12 cellular contexts compared by ENCODE assay signal in genomic region chr5:109805882-109806281, GRCh38.
DNase-seq lines count a peak whose midpoint lies in the region; ATAC-seq, FAIRE-seq and TF ChIP-seq lines count a peak whose summit lies in the region.
"Had no signal": no experiment of that assay in that cellular context is flagged by ENCODE, and none has a peak within 500 bp of the region (broad histone marks: within the 10 kb centered on the region; RNA-seq: fewer than 3 reads in every experiment).

No MANE protein-coding gene starts in this region.

- no peak overlapping the region for H2AFZ ChIP-seq in GM23248

- in situ Hi-C loops in Caki2 (cut with HindIII; ENCODE audit: low pct_unique_long_range_greater_than_20kb, low sequenced_read_pairs) (no loop called here), GM23248 (cut with MboI) (no loop called here)

- intact Hi-C loops in kidney (cut with DNase I) (no loop called here), colonic mucosa (cut with DNase I) (no loop called here)

- no peaks in the 10 kb centered on the region for H3K79me2 ChIP-seq in GM23248 (ENCODE audit: insufficient read depth)

- H3K9me2 ChIP-seq in GM23248 (ENCODE audit: insufficient read depth): no peaks in the 10 kb centered on the region

- no peak for FAIRE-seq in kidney (lab: Jason Lieb, UNC)

- no peaks in the 10 kb centered on the region for H3K36me3 ChIP-seq in kidney (ENCODE audit: control insufficient read depth in 1 of 2, insufficient read depth in 2 of 2, low read length in 2 of 2)
- H3K36me3 ChIP-seq in colonic mucosa: no peaks in the 10 kb centered on the region
- H3K36me3 ChIP-seq in GM23248 (ENCODE audit: low read depth): 0 out of 2 replicates have a peak, but pooled peaks cover 4% of the 10 kb centered on the region

- H3F3A ChIP-seq in GM23248 (ENCODE audit: insufficient read depth): no peaks in the 10 kb centered on the region

- ATAC-seq in GM21447 (IDR thresholded peaks at IDR 0.05; ENCODE audit: unreplicated experiment): peak; percentile 29
- ATAC-seq in HG03565 (IDR thresholded peaks at IDR 0.05; ENCODE audit: unreplicated experiment): peak; percentile 40
- no peak for ATAC-seq in esophagus mucosa
- no peak for ATAC-seq in GM18519 (IDR thresholded peaks at IDR 0.05; ENCODE audit: low FRiP score, unreplicated experiment)

- H3K4me1 ChIP-seq in kidney (ENCODE audit: control insufficient read depth in 1 of 2, insufficient read depth in 1 of 2, low read depth in 1 of 2, low read length in 2 of 2) (peaks cover 5 to 18% of the 10 kb centered on the region in 2 donors), colonic mucosa (no peaks in the 10 kb centered on the region), GM23248 (ENCODE audit: insufficient read depth) (no peaks in the 10 kb centered on the region)
- H3K4me1 ChIP-seq: esophagus squamous epithelium had no signal

- H4K20me1 ChIP-seq in GM23248 (ENCODE audit: insufficient read depth): no peaks in the 10 kb centered on the region

- DNase-seq in Caki2 (ENCODE audit: low read depth) (peak; percentile 30), kidney (peak; percentile 23), colonic mucosa (no peak), GM23248 (no peak)
- DNase-seq: activated CD4-positive, alpha-beta T cell treated with anti-CD3 and anti-CD28 coated beads, Interleukin-2, amount 50 U/mL, for 1 hour; activated naive CD4-positive, alpha-beta T cell treated with Interleukin-2 at 50 U/mL for 16 hours; esophagus squamous epithelium had no signal

- H3K9me3 ChIP-seq in kidney (ENCODE audit: control insufficient read depth in 1 of 2, low read length in 2 of 2): no peaks in the 10 kb centered on the region
- H3K9me3 ChIP-seq in colonic mucosa: no peaks in the 10 kb centered on the region
- no peaks in the 10 kb centered on the region for H3K9me3 ChIP-seq in GM23248 (ENCODE audit: low read depth)
- H3K9me3 ChIP-seq: esophagus squamous epithelium had no signal

- WGBS in GM23248 (ENCODE audit: low coverage in 1 of 2, low lambda C conversion rate in 2 of 2, missing lambda C conversion rate in 2 of 2), 2 experiments: 69 to 84% methylated on average over 3 of the region's 3 CpGs

- H3K9ac ChIP-seq in kidney (ENCODE audit: low read length in 2 of 2): peak overlapping the region; percentile 7 to 12
- no peak overlapping the region for H3K9ac ChIP-seq in colonic mucosa (ENCODE audit: low read depth in 2 of 2, low read length in 2 of 2)
- H3K9ac ChIP-seq in GM23248: no peak overlapping the region

- no peaks in the 10 kb centered on the region for H3K27me3 ChIP-seq in colonic mucosa
- no peaks in the 10 kb centered on the region for H3K27me3 ChIP-seq in GM23248 (replicated peaks; ENCODE audit: insufficient read depth)
- H3K27me3 ChIP-seq: esophagus squamous epithelium had no signal

- H3K27ac ChIP-seq in kidney (ENCODE audit: low read depth in 2 of 2, low read length in 2 of 2) (peak overlapping the region; percentile 56 to 85), colonic mucosa (no peak overlapping the region), GM23248 (no peak overlapping the region)
- H3K27ac ChIP-seq: esophagus squamous epithelium, skin epidermis had no signal

- TF ChIP-seq CTCF in kidney (IDR thresholded peaks at IDR 0.05; ENCODE audit: borderline replicate concordance, extremely low read depth, insufficient read depth): no peak
- TF ChIP-seq CTCF in colonic mucosa (IDR thresholded peaks at IDR 0.05): no peak

- H3K4me3 ChIP-seq in kidney (ENCODE audit: low read length in 2 of 2): peak overlapping the region; percentile 9 to 10
- H3K4me3 ChIP-seq in colonic mucosa: no peak overlapping the region
- H3K4me3 ChIP-seq in GM23248: no peak overlapping the region
- H3K4me3 ChIP-seq: esophagus squamous epithelium, skin epidermis had no signal

- no peak overlapping the region for H3K4me2 ChIP-seq in GM23248 (ENCODE audit: unreplicated experiment)

Comparison
In these comparisons a context has a peak if more than half of its experiments do, and no peak if none do; other contexts are left out.
1. DNase-seq: peak in Caki2 (single experiment) and kidney (single experiment); none in colonic mucosa (single experiment) and GM23248 (single experiment).
2. ATAC-seq: peak in GM21447 (single experiment) and HG03565 (single experiment); none in esophagus mucosa (single experiment) and GM18519 (single experiment).
3. H3K27ac ChIP-seq: peak in kidney (2 of 2); none in colonic mucosa (single experiment) and GM23248 (single experiment).
4. H3K4me3 ChIP-seq: peak in kidney (2 of 2); none in colonic mucosa (single experiment) and GM23248 (single experiment).
5. H3K9ac ChIP-seq: peak in kidney (2 of 2); none in colonic mucosa (0 of 2) and GM23248 (single experiment).